Comparison of ENCODE assay signal across 15 cellular contexts in genomic region chr2:210360412-210360811, GRCh38.
DNase-seq lines count a peak whose midpoint lies in the region; ATAC-seq and TF ChIP-seq lines count a peak whose summit lies in the region.
"Had no signal": no experiment of that assay in that cellular context is flagged by ENCODE, and none has a peak within 500 bp of the region (broad histone marks: within the 10 kb centered on the region; RNA-seq: fewer than 3 reads in every experiment).

No MANE protein-coding gene starts in this region.

- H3K27ac ChIP-seq in DND-41 (ENCODE audit: low read length): no peak overlapping the region

- no peaks in the 10 kb centered on the region for H3K9me3 Mint-ChIP-seq in stimulated activated effector memory CD8-positive, alpha-beta T cell treated with anti-CD3 and anti-CD28 coated beads, Interleukin-12 subunit alpha, Interleukin-12 subunit beta, amount 100 ng/mL, for 72 hours
- H3K9me3 Mint-ChIP-seq: CD8-positive, alpha-beta T cell had no signal

- intact Hi-C loops in posterior cingulate gyrus (cut with DNase I): no loop called here

- no peak overlapping the region for H3K27ac Mint-ChIP-seq in stimulated activated effector memory CD8-positive, alpha-beta T cell treated with anti-CD3 and anti-CD28 coated beads, Interleukin-12 subunit alpha, Interleukin-12 subunit beta, amount 100 ng/mL, for 72 hours
- H3K27ac Mint-ChIP-seq: CD8-positive, alpha-beta T cell had no signal

- no peaks in the 10 kb centered on the region for H3K36me3 Mint-ChIP-seq in stimulated activated effector memory CD8-positive, alpha-beta T cell treated with anti-CD3 and anti-CD28 coated beads, Interleukin-12 subunit alpha, Interleukin-12 subunit beta, amount 100 ng/mL, for 72 hours
- H3K36me3 Mint-ChIP-seq: CD8-positive, alpha-beta T cell had no signal

- no peak overlapping the region for H3K4me3 Mint-ChIP-seq in stimulated activated effector memory CD8-positive, alpha-beta T cell treated with anti-CD3 and anti-CD28 coated beads, Interleukin-12 subunit alpha, Interleukin-12 subunit beta, amount 100 ng/mL, for 72 hours
- H3K4me3 Mint-ChIP-seq: CD8-positive, alpha-beta T cell had no signal

- H3K9ac ChIP-seq in DND-41 (ENCODE audit: low read depth, low read length): no peak overlapping the region

- H3K4me2 ChIP-seq in DND-41 (ENCODE audit: insufficient read depth, low read length): no peak overlapping the region

- H3K27me3 ChIP-seq in DND-41 (ENCODE audit: insufficient read depth, low read length, poor library complexity): no peaks in the 10 kb centered on the region

- ATAC-seq in DND-41 (ENCODE audit: insufficient read depth, low read depth) (peak; percentile 85), HG03432 (IDR thresholded peaks at IDR 0.05; ENCODE audit: unreplicated experiment) (peak; percentile 49)
- peak; percentile 42 for ATAC-seq in stimulated activated effector memory CD8-positive, alpha-beta T cell treated with anti-CD3 and anti-CD28 coated beads, Interleukin-12 subunit alpha, Interleukin-12 subunit beta, amount 100 ng/mL, for 72 hours
- ATAC-seq: CD8-positive, alpha-beta T cell had no signal

- H3K4me1 Mint-ChIP-seq in stimulated activated effector memory CD8-positive, alpha-beta T cell treated with anti-CD3 and anti-CD28 coated beads, Interleukin-12 subunit alpha, Interleukin-12 subunit beta, amount 100 ng/mL, for 72 hours: no peaks in the 10 kb centered on the region

- no peaks in the 10 kb centered on the region for H3K9me3 ChIP-seq in DND-41 (ENCODE audit: insufficient read depth, low read length, severe bottlenecking)
- H3K9me3 ChIP-seq: Caco-2 had no signal

- DNase-seq in DND-41 (peak; percentile 52), RPMI8226 (peak; percentile 10), hippocampal formation (lab: John Stamatoyannopoulos, UW) (no peak), posterior cingulate gyrus (no peak)
- DNase-seq in stimulated activated effector memory CD8-positive, alpha-beta T cell treated with anti-CD3 and anti-CD28 coated beads, Interleukin-12 subunit alpha, Interleukin-12 subunit beta, amount 100 ng/mL, for 72 hours (ENCODE audit: low spot score in 2 of 2): no peak
- no peak for DNase-seq in activated naive CD4-positive, alpha-beta T cell treated with anti-CD3 and anti-CD28 coated beads, Interleukin-2, amount 50 U/mL, for 16 hours
- DNase-seq: C1 segment of cervical spinal cord; Caco-2; CD8-positive, alpha-beta T cell; DMS 273 treated with DMSO at 0.1 percent for 48 hours; DMS79; GF-D8; H7; HCEC 1CT had no signal

- H3K79me2 ChIP-seq in DND-41 (ENCODE audit: insufficient read depth, low read length): no peaks in the 10 kb centered on the region

- no peaks in the 10 kb centered on the region for H3K4me1 ChIP-seq in DND-41 (ENCODE audit: insufficient read depth, low read length)
- H3K4me1 ChIP-seq: Caco-2 had no signal

- no peaks in the 10 kb centered on the region for H4K20me1 ChIP-seq in DND-41 (ENCODE audit: insufficient read depth, low read length)

- no peak overlapping the region for H3K4me3 ChIP-seq in DND-41 (ENCODE audit: low read depth in 1 of 2, low read length in 2 of 2)

- no peaks in the 10 kb centered on the region for H3K36me3 ChIP-seq in DND-41 (ENCODE audit: insufficient read depth, low read length)

- no peak overlapping the region for H2AFZ ChIP-seq in DND-41 (ENCODE audit: low read depth, low read length)

- TF ChIP-seq CTCF in DND-41 (IDR thresholded peaks at IDR 0.05; ENCODE audit: borderline replicate concordance, extremely low read depth, low read length, poor library complexity, severe bottlenecking): no peak

Comparison
In these comparisons a context has a peak if more than half of its experiments do, and no peak if none do; other contexts are left out.
1. DNase-seq: peak in DND-41 (single experiment) and RPMI8226 (single experiment); none in stimulated activated effector memory CD8-positive, alpha-beta T cell treated with anti-CD3 and anti-CD28 coated beads, Interleukin-12 subunit alpha, Interleukin-12 subunit beta, amount 100 ng/mL, for 72 hours (0 of 2), activated naive CD4-positive, alpha-beta T cell treated with anti-CD3 and anti-CD28 coated beads, Interleukin-2, amount 50 U/mL, for 16 hours (single experiment), hippocampal formation (0 of 2) and posterior cingulate gyrus (0 of 10).
2. Peak in every context shown above with its lines, with median percentiles within 50 percentile points of each other: ATAC-seq.